Comparison of ENCODE assay signal across 2 cellular contexts in genomic region chr19:12723383-12723642, GRCh38.
TF ChIP-seq lines count a peak whose summit lies in the region.

No MANE protein-coding gene starts in this region.

TF ChIP-seq in A549, 52 proteins besides CTCF, POLR2A, EP300 and RAD21:
- no peak for TF ChIP-seq RFX5 (IDR thresholded peaks at IDR 0.05)
- no peak for TF ChIP-seq CBX2 (IDR thresholded peaks at IDR 0.05; ENCODE audit: borderline replicate concordance, low read depth)
- TF ChIP-seq HMGXB4 (CRISPR knock-in tag; IDR thresholded peaks at IDR 0.05; ENCODE audit: borderline replicate concordance): no peak
- TF ChIP-seq NR3C1 (IDR thresholded peaks at IDR 0.05): no peak
- TF ChIP-seq HOXB13 (CRISPR knock-in tag; IDR thresholded peaks at IDR 0.05; ENCODE audit: low read depth): no peak
- TF ChIP-seq ZSCAN20 (CRISPR knock-in tag; IDR thresholded peaks at IDR 0.05): no peak
- TF ChIP-seq RARB (CRISPR knock-in tag; IDR thresholded peaks at IDR 0.05): no peak
- no peak for TF ChIP-seq ESRRA (IDR thresholded peaks at IDR 0.05; ENCODE audit: borderline replicate concordance, low read length)
- TF ChIP-seq POLR2AphosphoS2 (conservative IDR thresholded peaks at IDR 0.05; ENCODE audit: low read length): no peak
- TF ChIP-seq ZFP36 (IDR thresholded peaks at IDR 0.05; ENCODE audit: borderline replicate concordance, partially characterized antibody): no peak
- no peak for TF ChIP-seq RNF2 (IDR thresholded peaks at IDR 0.05; ENCODE audit: borderline replicate concordance, low read depth)
- no peak for TF ChIP-seq EHF (CRISPR knock-in tag; IDR thresholded peaks at IDR 0.05)
- no peak for TF ChIP-seq MAFK (IDR thresholded peaks at IDR 0.05; ENCODE audit: partially characterized antibody)
- TF ChIP-seq NFE2L2 (conservative IDR thresholded peaks at IDR 0.05; ENCODE audit: low read length): no peak
- TF ChIP-seq FOSL2 (IDR thresholded peaks at IDR 0.05): no peak
- TF ChIP-seq FOSL2 (CRISPR knock-in tag; IDR thresholded peaks at IDR 0.05): no peak
- no peak for TF ChIP-seq BCL3 (IDR thresholded peaks at IDR 0.05)
- no peak for TF ChIP-seq PHF8 (IDR thresholded peaks at IDR 0.05; ENCODE audit: borderline replicate concordance, low read depth)
- no peak for TF ChIP-seq CEBPB (IDR thresholded peaks at IDR 0.05)

TF ChIP-seq in HCT116, 20 proteins besides CTCF, POLR2A, EP300 and RAD21:
- no peak for TF ChIP-seq REST (IDR thresholded peaks at IDR 0.05; ENCODE audit: low read depth)
- no peak for TF ChIP-seq TCF7L2 (IDR thresholded peaks at IDR 0.05; ENCODE audit: borderline replicate concordance, extremely low read depth, insufficient read depth, insufficient read length)
- TF ChIP-seq ZFX (IDR thresholded peaks at IDR 0.05): no peak
- no peak for TF ChIP-seq ELF1 (IDR thresholded peaks at IDR 0.05; ENCODE audit: borderline replicate concordance, low read depth)
- TF ChIP-seq SRF (IDR thresholded peaks at IDR 0.05; ENCODE audit: low read depth): no peak
- no peak for TF ChIP-seq EZH2phosphoT487 (IDR thresholded peaks at IDR 0.05; ENCODE audit: borderline replicate concordance)
- no peak for TF ChIP-seq SIN3A (IDR thresholded peaks at IDR 0.05; ENCODE audit: low read depth)
- TF ChIP-seq ATF3 (IDR thresholded peaks at IDR 0.05): no peak
- no peak for TF ChIP-seq FOSL1 (IDR thresholded peaks at IDR 0.05; ENCODE audit: low read depth)
- TF ChIP-seq POLR2AphosphoS5 (IDR thresholded peaks at IDR 0.05; ENCODE audit: low read depth, low read length): no peak
- TF ChIP-seq JUND (IDR thresholded peaks at IDR 0.05): no peak
- TF ChIP-seq EZH2 (IDR thresholded peaks at IDR 0.05): no peak
TF ChIP-seq in HCT116: peak in this region for 0.
